Comparison of ENCODE assay signal across 11 cellular contexts in genomic region chr7:142485617-142486226, GRCh38.
A peak's percentile ranks its signal among the peaks of the same experiment; 100 is the strongest.
DNase-seq lines count a peak whose midpoint lies in the region; ATAC-seq and TF ChIP-seq lines count a peak whose summit lies in the region.
"Had no signal": no experiment of that assay in that cellular context is flagged by ENCODE, and none has a peak within 500 bp of the region (broad histone marks: within the 10 kb centered on the region; RNA-seq: fewer than 3 reads in every experiment).

No MANE protein-coding gene starts in this region.

- H4K20me1 ChIP-seq in MM.1S (ENCODE audit: insufficient read depth, low read length) = no peaks in the 10 kb centered on the region
- no peaks in the 10 kb centered on the region for H4K20me1 ChIP-seq in osteoblast (ENCODE audit: insufficient read depth, low read length)

- H3K79me2 ChIP-seq in MM.1S (ENCODE audit: low read length) = no peaks in the 10 kb centered on the region
- no peaks in the 10 kb centered on the region for H3K79me2 ChIP-seq in osteoblast (ENCODE audit: insufficient read depth, low read length)

- H3K4me2 ChIP-seq in MM.1S (ENCODE audit: low read depth, low read length) = no peak overlapping the region
- no peak overlapping the region for H3K4me2 ChIP-seq in osteoblast (ENCODE audit: insufficient read depth, low read length)

- H3K27me3 Mint-ChIP-seq in activated CD4-positive, alpha-beta T cell treated with anti-CD3 and anti-CD28 coated beads for 36 hours = no peaks in the 10 kb centered on the region
- H3K27me3 Mint-ChIP-seq: CD8-positive, alpha-beta memory T cell had no signal

- intact Hi-C loops in activated CD4-positive, alpha-beta T cell treated with anti-CD3 and anti-CD28 coated beads for 36 hours (cut with DNase I, micrococcal nuclease) = no loop called here
- intact Hi-C loops in body of pancreas (cut with DNase I) = no loop called here
- intact Hi-C loops in spleen (cut with DNase I; ENCODE audit: low total_unique reads) = no loop called here

- TF ChIP-seq CTCF in MM.1S (IDR thresholded peaks at IDR 0.05; ENCODE audit: low read length) (peak; percentile 92), body of pancreas (IDR thresholded peaks at IDR 0.05) (peak in 5 of 7 experiments; percentile 21 to 41 (median 26)), osteoblast (IDR thresholded peaks at IDR 0.05; ENCODE audit: extremely low read depth, low read depth, low read length) (peak; percentile 70), spleen (IDR thresholded peaks at IDR 0.05 in 8 of 11, conservative IDR thresholded peaks at IDR 0.05 in 3 of 11) (peak in 4 of 11 experiments; percentile 20 to 37 (median 27))

- H2AFZ ChIP-seq in MM.1S (ENCODE audit: low read length) (no peak overlapping the region), osteoblast (ENCODE audit: low read length) (no peak overlapping the region)

- H3K27ac ChIP-seq in MM.1S (ENCODE audit: low read length) = no peak overlapping the region
- H3K27ac ChIP-seq in body of pancreas = no peak overlapping the region
- no peak overlapping the region for H3K27ac ChIP-seq in osteoblast (ENCODE audit: low read depth, low read length)
- H3K27ac ChIP-seq in spleen = no peak overlapping the region

- POLR2A ChIA-PET in activated CD4-positive, alpha-beta T cell treated with anti-CD3 and anti-CD28 coated beads for 36 hours (lab: Charles Lee) = no interaction called here

- H3F3A ChIP-seq in MM.1S (ENCODE audit: insufficient read depth, low read length) = peaks cover 10% of the 10 kb centered on the region

- H3K4me3 ChIP-seq in MM.1S (ENCODE audit: low read length) = no peak overlapping the region
- no peak overlapping the region for H3K4me3 ChIP-seq in body of pancreas
- no peak overlapping the region for H3K4me3 ChIP-seq in osteoblast (ENCODE audit: insufficient read depth, low read length)
- no peak overlapping the region for H3K4me3 ChIP-seq in spleen

- WGBS in body of pancreas, 2 donors = 59 to 72% methylated on average over 7 of the region's 7 CpGs
- WGBS in spleen, 5 donors = 71 to 78% (median 73%) methylated on average over 7 of the region's 7 CpGs

- ATAC-seq in activated CD4-positive, alpha-beta T cell treated with anti-CD3 and anti-CD28 coated beads for 36 hours = peak; percentile 43
- ATAC-seq in body of pancreas = no peak
- ATAC-seq in GM19455 (IDR thresholded peaks at IDR 0.05; ENCODE audit: unreplicated experiment) = no peak
- ATAC-seq: left cardiac atrium had no signal

- peak; percentile 58 for DNase-seq in activated CD4-positive, alpha-beta T cell treated with anti-CD3 and anti-CD28 coated beads for 36 hours
- DNase-seq in activated CD4-positive, alpha-beta T cell treated with anti-CD3 and anti-CD28 coated beads for 1 hour = no peak
- DNase-seq in MM.1S (peak; percentile 56), body of pancreas (no peak), osteoblast (ENCODE audit: insufficient read length, low spot score, missing footprints) (no peak), medulla oblongata (ENCODE audit: extremely low spot score) (no peak), spleen (no peak)
- DNase-seq: left cardiac atrium, OCI-M1 had no signal

- H3K4me1 Mint-ChIP-seq in activated CD4-positive, alpha-beta T cell treated with anti-CD3 and anti-CD28 coated beads for 36 hours = peaks cover 41% of the 10 kb centered on the region

- H3K27ac Mint-ChIP-seq in activated CD4-positive, alpha-beta T cell treated with anti-CD3 and anti-CD28 coated beads for 36 hours = no peak overlapping the region

- H3K4me1 ChIP-seq in MM.1S (ENCODE audit: low read length) (peaks cover 21% of the 10 kb centered on the region), body of pancreas (no peaks in the 10 kb centered on the region), osteoblast (ENCODE audit: insufficient read depth, low read length) (peaks cover 7% of the 10 kb centered on the region), spleen (peaks cover 0 to 37% (median 13%) of the 10 kb centered on the region in 6 donors)

- H3K36me3 Mint-ChIP-seq in activated CD4-positive, alpha-beta T cell treated with anti-CD3 and anti-CD28 coated beads for 36 hours (ENCODE audit: low read depth) = no peaks in the 10 kb centered on the region

- no peaks in the 10 kb centered on the region for H3K27me3 ChIP-seq in MM.1S (replicated peaks; ENCODE audit: insufficient read depth, low read length)
- H3K27me3 ChIP-seq in body of pancreas = no peaks in the 10 kb centered on the region
- H3K27me3 ChIP-seq in osteoblast (ENCODE audit: insufficient read depth, low read length) = peaks cover 7% of the 10 kb centered on the region
- H3K27me3 ChIP-seq in spleen (replicated peaks in 1 of 7) = no peaks in the 10 kb centered on the region

- no peaks in the 10 kb centered on the region for H3K9me3 Mint-ChIP-seq in activated CD4-positive, alpha-beta T cell treated with anti-CD3 and anti-CD28 coated beads for 36 hours (ENCODE audit: low read depth)
- H3K9me3 Mint-ChIP-seq: CD8-positive, alpha-beta memory T cell had no signal

- H3K4me3 Mint-ChIP-seq in activated CD4-positive, alpha-beta T cell treated with anti-CD3 and anti-CD28 coated beads for 36 hours = no peak overlapping the region
- H3K4me3 Mint-ChIP-seq: CD8-positive, alpha-beta memory T cell had no signal

- H3K9me3 ChIP-seq in MM.1S (replicated peaks; ENCODE audit: insufficient read depth, low read length) = no peaks in the 10 kb centered on the region
- no peaks in the 10 kb centered on the region for H3K9me3 ChIP-seq in body of pancreas
- no peaks in the 10 kb centered on the region for H3K9me3 ChIP-seq in osteoblast (ENCODE audit: low read depth, low read length)
- no peaks in the 10 kb centered on the region for H3K9me3 ChIP-seq in spleen

- CTCF ChIA-PET in activated CD4-positive, alpha-beta T cell treated with anti-CD3 and anti-CD28 coated beads for 36 hours (lab: Charles Lee) = interaction anchor here (0.7 to 10.2 kb wide), 12 partner anchors 10 to 543 kb away, joined by 3 to 146 read pairs (median 3); no protein-coding TSS in a partner anchor

- no peak for TF ChIP-seq POLR2A in body of pancreas (IDR thresholded peaks at IDR 0.05)
- TF ChIP-seq POLR2A in spleen (IDR thresholded peaks at IDR 0.05) = no peak

- H3K36me3 ChIP-seq in MM.1S (replicated peaks; ENCODE audit: insufficient read depth, low read length) (no peaks in the 10 kb centered on the region), body of pancreas (replicated peaks in 1 of 2; ENCODE audit: insufficient read depth in 1 of 2, low read depth in 2 of 2) (no peaks in the 10 kb centered on the region), osteoblast (ENCODE audit: insufficient read depth, low read length) (no peaks in the 10 kb centered on the region), spleen (no peaks in the 10 kb centered on the region)

- no peak overlapping the region for H3K9ac ChIP-seq in MM.1S (ENCODE audit: low read length)

- no peaks in the 10 kb centered on the region for H3K9me2 ChIP-seq in MM.1S (replicated peaks; ENCODE audit: insufficient read depth, low read length)

Comparison
In these comparisons a context has a peak if more than half of its experiments do, and no peak if none do; other contexts are left out.
1. DNase-seq: peak in activated CD4-positive, alpha-beta T cell treated with anti-CD3 and anti-CD28 coated beads for 36 hours (single experiment) and MM.1S (single experiment); none in activated CD4-positive, alpha-beta T cell treated with anti-CD3 and anti-CD28 coated beads for 1 hour (single experiment), body of pancreas (0 of 4), osteoblast (single experiment), medulla oblongata (single experiment) and spleen (single experiment).